Comparison of ENCODE assay signal across 28 cellular contexts in genomic region chr10:79352035-79352595, GRCh38. TPM values are rescaled to one million over a fixed set of nuclear protein-coding genes. Genes with fewer than 3 reads are reported as not detected.
A peak's percentile ranks its signal among the peaks of the same experiment; 100 is the strongest.
DNase-seq lines count a peak whose midpoint lies in the region; ATAC-seq and TF ChIP-seq lines count a peak whose summit lies in the region.
"Had no signal": no experiment of that assay in that cellular context is flagged by ENCODE, and none has a peak within 500 bp of the region (broad histone marks: within the 10 kb centered on the region; RNA-seq: fewer than 3 reads in every experiment).

No MANE protein-coding gene starts in this region.

- no peaks in the 10 kb centered on the region for H3K9me3 Mint-ChIP-seq in T-helper 2 cell treated with Interferon-gamma antibody and Interleukin-4, amounts not matched to agents 5 μg/mL and 100 μg/mL, for 36 hours
- H3K9me3 Mint-ChIP-seq in H9 (no peaks in the 10 kb centered on the region), osteocyte (ENCODE audit: unreplicated experiment) (no peaks in the 10 kb centered on the region)
- H3K9me3 Mint-ChIP-seq in activated naive CD8-positive, alpha-beta T cell treated with anti-CD3 and anti-CD28 coated beads, Interleukin-2, amount 50 U/mL, for 24 hours: no peaks in the 10 kb centered on the region
- H3K9me3 Mint-ChIP-seq: CD4-positive, CD25-positive, alpha-beta regulatory T cell; IgD-negative memory B cell; stimulated activated naive CD8-positive, alpha-beta T cell treated with anti-CD3 and anti-CD28 coated beads, Interleukin-15, Interleukin-2, amounts not matched to agents 100 ng/mL and 50 ng/mL, for 24 hours had no signal

- no peak overlapping the region for H2BK5ac ChIP-seq in H9 (ENCODE audit: insufficient read length, low read length)

- H3K9ac ChIP-seq in H9 (ENCODE audit: extremely low read depth, insufficient read length, low read length): no peak overlapping the region

- H3K18ac ChIP-seq in H9 (ENCODE audit: insufficient read length, low read depth, low read length): no peak overlapping the region

- H2AFZ ChIP-seq in H9 (ENCODE audit: low read length): no peak overlapping the region

- H3K9me3 ChIP-seq in H9 (ENCODE audit: control insufficient read depth, low read depth, low read length) (no peaks in the 10 kb centered on the region), esophagus muscularis mucosa (no peaks in the 10 kb centered on the region)
- H3K9me3 ChIP-seq: esophagus squamous epithelium, SJSA1, uterus had no signal

- TF ChIP-seq POLR2A in esophagus muscularis mucosa (IDR thresholded peaks at IDR 0.05; ENCODE audit: low read depth): no peak

- H3K4me3 ChIP-seq in esophagus muscularis mucosa: no peak overlapping the region
- H3K4me3 ChIP-seq: esophagus squamous epithelium, SJSA1, uterus had no signal

- H4K91ac ChIP-seq in H9 (ENCODE audit: insufficient read length, low read depth, low read length): no peak overlapping the region

- no peak overlapping the region for H3K23ac ChIP-seq in H9 (ENCODE audit: insufficient read length, low read depth, low read length)

- no CpG with 5 or more reads among the region's 8 CpGs for WGBS in H9 (ENCODE audit: extremely low coverage, insufficient read length, low lambda C conversion rate)
- WGBS in esophagus muscularis mucosa: 93% methylated on average over 3 of the region's 8 CpGs

- no peak overlapping the region for H3K4me2 ChIP-seq in H9 (ENCODE audit: insufficient read depth, insufficient read length, low read length)

- H3T11ph ChIP-seq in H9 (ENCODE audit: low read length): no peak overlapping the region

- no peak overlapping the region for H3K4me3 Mint-ChIP-seq in T-helper 2 cell treated with Interferon-gamma antibody and Interleukin-4, amounts not matched to agents 5 μg/mL and 100 μg/mL, for 36 hours
- no peak overlapping the region for H3K4me3 Mint-ChIP-seq in H9
- H3K4me3 Mint-ChIP-seq in activated naive CD8-positive, alpha-beta T cell treated with anti-CD3 and anti-CD28 coated beads, Interleukin-2, amount 50 U/mL, for 24 hours: peak overlapping the region; percentile 11
- H3K4me3 Mint-ChIP-seq in osteocyte (ENCODE audit: unreplicated experiment): no peak overlapping the region
- H3K4me3 Mint-ChIP-seq: stimulated activated naive CD8-positive, alpha-beta T cell treated with anti-CD3 and anti-CD28 coated beads, Interleukin-15, Interleukin-2, amounts not matched to agents 100 ng/mL and 50 ng/mL, for 24 hours; T-helper 17 cell had no signal

- no peak overlapping the region for H3K56ac ChIP-seq in H9 (ENCODE audit: insufficient read length, low read depth, low read length)

- no peak overlapping the region for H2BK15ac ChIP-seq in H9 (ENCODE audit: low read depth, low read length)

- H3K27ac Mint-ChIP-seq in T-helper 2 cell treated with Interferon-gamma antibody and Interleukin-4, amounts not matched to agents 5 μg/mL and 100 μg/mL, for 36 hours: peak overlapping the region; percentile 36
- H3K27ac Mint-ChIP-seq in H9 (no peak overlapping the region), osteocyte (ENCODE audit: unreplicated experiment) (no peak overlapping the region)
- peak overlapping the region; percentile 49 for H3K27ac Mint-ChIP-seq in activated naive CD8-positive, alpha-beta T cell treated with anti-CD3 and anti-CD28 coated beads, Interleukin-2, amount 50 U/mL, for 24 hours
- H3K27ac Mint-ChIP-seq: stimulated activated naive CD8-positive, alpha-beta T cell treated with anti-CD3 and anti-CD28 coated beads, Interleukin-15, Interleukin-2, amounts not matched to agents 100 ng/mL and 50 ng/mL, for 24 hours; T-helper 17 cell had no signal

- no peaks in the 10 kb centered on the region for H4K20me1 ChIP-seq in H9 (ENCODE audit: control insufficient read depth, insufficient read depth, insufficient read length)

- H3K23me2 ChIP-seq in H9 (ENCODE audit: insufficient read length, low read depth, low read length, poor library complexity, severe bottlenecking): peaks cover 5% of the 10 kb centered on the region

- TF ChIP-seq CTCF in H9 (conservative IDR thresholded peaks at IDR 0.05) (no peak), osteocyte (IDR thresholded peaks at IDR 0.05) (no peak), esophagus muscularis mucosa (IDR thresholded peaks at IDR 0.05) (no peak)

- intact Hi-C loops in esophagus muscularis mucosa (cut with DNase I): no loop called here

- H3K36me3 Mint-ChIP-seq in T-helper 2 cell treated with Interferon-gamma antibody and Interleukin-4, amounts not matched to agents 5 μg/mL and 100 μg/mL, for 36 hours (ENCODE audit: low read depth): peaks cover 76% of the 10 kb centered on the region
- H3K36me3 Mint-ChIP-seq in H9 (ENCODE audit: insufficient read depth in 1 of 3, low read depth in 3 of 3): peaks cover 49 to 81% (median 78%) of the 10 kb centered on the region in 3 experiments; a peak in 6 of 7 replicates
- peaks cover 83% of the 10 kb centered on the region for H3K36me3 Mint-ChIP-seq in activated naive CD8-positive, alpha-beta T cell treated with anti-CD3 and anti-CD28 coated beads, Interleukin-2, amount 50 U/mL, for 24 hours (ENCODE audit: low read depth)
- peaks cover 43% of the 10 kb centered on the region for H3K36me3 Mint-ChIP-seq in osteocyte (ENCODE audit: unreplicated experiment)

- H3K79me1 ChIP-seq in H9 (ENCODE audit: insufficient read depth, low read depth, low read length, poor library complexity, severe bottlenecking): peaks cover 5% of the 10 kb centered on the region

- no peak overlapping the region for H2AK5ac ChIP-seq in H9 (ENCODE audit: insufficient read length, low read length)

- H2BK12ac ChIP-seq in H9 (ENCODE audit: insufficient read length, low read depth, low read length): no peak overlapping the region

- no peak for TF ChIP-seq EP300 in esophagus muscularis mucosa (IDR thresholded peaks at IDR 0.05)

- no peaks in the 10 kb centered on the region for H3K27me3 Mint-ChIP-seq in T-helper 2 cell treated with Interferon-gamma antibody and Interleukin-4, amounts not matched to agents 5 μg/mL and 100 μg/mL, for 36 hours (ENCODE audit: low read depth)
- H3K27me3 Mint-ChIP-seq in H9 (ENCODE audit: low read depth) (no peaks in the 10 kb centered on the region; the same call in 1 of the 2 replicates), osteocyte (ENCODE audit: unreplicated experiment) (no peaks in the 10 kb centered on the region)
- no peaks in the 10 kb centered on the region for H3K27me3 Mint-ChIP-seq in activated naive CD8-positive, alpha-beta T cell treated with anti-CD3 and anti-CD28 coated beads, Interleukin-2, amount 50 U/mL, for 24 hours
- H3K27me3 Mint-ChIP-seq: CD4-positive, CD25-positive, alpha-beta regulatory T cell; IgD-negative memory B cell; stimulated activated naive CD8-positive, alpha-beta T cell treated with anti-CD3 and anti-CD28 coated beads, Interleukin-15, Interleukin-2, amounts not matched to agents 100 ng/mL and 50 ng/mL, for 24 hours; T-helper 17 cell had no signal

- peaks cover 37% of the 10 kb centered on the region for H3K4me1 Mint-ChIP-seq in T-helper 2 cell treated with Interferon-gamma antibody and Interleukin-4, amounts not matched to agents 5 μg/mL and 100 μg/mL, for 36 hours (ENCODE audit: low read depth)
- peaks cover 6 to 8% of the 10 kb centered on the region in 2 experiments; a peak in 3 of 4 replicates for H3K4me1 Mint-ChIP-seq in H9
- peaks cover 57% of the 10 kb centered on the region for H3K4me1 Mint-ChIP-seq in activated naive CD8-positive, alpha-beta T cell treated with anti-CD3 and anti-CD28 coated beads, Interleukin-2, amount 50 U/mL, for 24 hours
- peaks cover 14% of the 10 kb centered on the region for H3K4me1 Mint-ChIP-seq in osteocyte (ENCODE audit: unreplicated experiment)

- no peak overlapping the region for H4K8ac ChIP-seq in H9 (replicated peaks; ENCODE audit: insufficient read length, low read depth, low read length)

- no peak for ATAC-seq in activated naive CD8-positive, alpha-beta T cell treated with anti-CD3 and anti-CD28 coated beads, Interleukin-2, amount 50 U/mL, for 24 hours
- ATAC-seq in HG03469 (IDR thresholded peaks at IDR 0.05; ENCODE audit: unreplicated experiment): no peak
- ATAC-seq: left colon, T-helper 17 cell had no signal

- H3K4me1 ChIP-seq in H9 (ENCODE audit: insufficient read depth, low read length): no peaks in the 10 kb centered on the region
- peaks cover 14 to 35% (median 24%) of the 10 kb centered on the region in 4 donors for H3K4me1 ChIP-seq in esophagus muscularis mucosa

- no peak overlapping the region for H4K5ac ChIP-seq in H9 (ENCODE audit: insufficient read length, low read depth, low read length)

- H3K27ac ChIP-seq in H9 (ENCODE audit: insufficient read length, low read depth, low read length) (no peak overlapping the region), esophagus muscularis mucosa (replicated peaks in 1 of 4) (no peak overlapping the region)
- H3K27ac ChIP-seq: esophagus squamous epithelium, SJSA1, uterus had no signal

- peaks cover 51 to 75% (median 67%) of the 10 kb centered on the region in 4 donors for H3K36me3 ChIP-seq in esophagus muscularis mucosa
- H3K36me3 ChIP-seq: uterus had no signal

- H3K27me3 ChIP-seq in H9 (ENCODE audit: insufficient read depth, low read length) (no peaks in the 10 kb centered on the region), esophagus muscularis mucosa (no peaks in the 10 kb centered on the region)
- H3K27me3 ChIP-seq: esophagus squamous epithelium, SJSA1, uterus had no signal

- no peak overlapping the region for H3K14ac ChIP-seq in H9 (ENCODE audit: insufficient read depth, low read length)

- H2BK20ac ChIP-seq in H9 (ENCODE audit: low read depth, low read length, poor library complexity, severe bottlenecking): no peak overlapping the region

- H3K4ac ChIP-seq in H9 (ENCODE audit: low read depth, low read length): no peak overlapping the region

- no peak for DNase-seq in T-helper 2 cell treated with Interferon-gamma antibody and Interleukin-4, amounts not matched to agents 5 μg/mL and 100 μg/mL, for 36 hours (ENCODE audit: low spot score)
- DNase-seq in T-helper 2 cell (no peak), H9 (peak; percentile 21), osteocyte (ENCODE audit: extremely low spot score, unreplicated experiment) (peak; percentile 79), esophagus muscularis mucosa (ENCODE audit: extremely low spot score) (no peak), globus pallidus (ENCODE audit: low spot score) (no peak)
- no peak for DNase-seq in activated naive CD8-positive, alpha-beta T cell treated with anti-CD3 and anti-CD28 coated beads, Interleukin-2, amount 50 U/mL, for 24 hours
- DNase-seq: 8988T; activated CD4-positive, alpha-beta T cell treated with anti-CD3 and anti-CD28 coated beads for 4 hours; caudate nucleus; CD4-positive, CD25-positive, alpha-beta regulatory T cell; esophagus squamous epithelium; foreskin melanocyte; GOT3; left colon; mammary epithelial cell; NCI-H1417; NCI-H2081 treated with DMSO at 0.1 percent for 48 hours; NCI-H446; NCI-H82; nucleus accumbens; RPMI8226; T-helper 17 cell; uterus had no signal

- no peaks in the 10 kb centered on the region for H3K79me2 ChIP-seq in H9 (ENCODE audit: insufficient read depth, low read length)

- H2BK120ac ChIP-seq in H9 (ENCODE audit: low read depth, low read length, poor library complexity, severe bottlenecking): no peak overlapping the region

RNA-seq across cellular contexts. Expression of gene PPIF, which starts 4.8 kb away (rescaled TPM):
- 79.7 and 80.4 TPM in 2 replicates for total RNA-seq in H9 (2021)
- 17.0 and 20.7 TPM in 2 replicates for total RNA-seq in osteocyte
- 10 to 100 TPM; 19.5 to 42.2 (median 24.4) TPM for total RNA-seq in esophagus muscularis mucosa

Comparison
In these comparisons a context has a peak if more than half of its experiments do, and no peak if none do; other contexts are left out.
1. DNase-seq: peak in H9 (single experiment) and osteocyte (single experiment); none in T-helper 2 cell treated with Interferon-gamma antibody and Interleukin-4, amounts not matched to agents 5 μg/mL and 100 μg/mL, for 36 hours (single experiment), T-helper 2 cell (0 of 5), activated naive CD8-positive, alpha-beta T cell treated with anti-CD3 and anti-CD28 coated beads, Interleukin-2, amount 50 U/mL, for 24 hours (single experiment), esophagus muscularis mucosa (single experiment) and globus pallidus (single experiment).
2. H3K27ac Mint-ChIP-seq: peak in T-helper 2 cell treated with Interferon-gamma antibody and Interleukin-4, amounts not matched to agents 5 μg/mL and 100 μg/mL, for 36 hours (single experiment) and activated naive CD8-positive, alpha-beta T cell treated with anti-CD3 and anti-CD28 coated beads, Interleukin-2, amount 50 U/mL, for 24 hours (single experiment); none in H9 (0 of 3) and osteocyte (single experiment).